In the genomic region with DNA sequence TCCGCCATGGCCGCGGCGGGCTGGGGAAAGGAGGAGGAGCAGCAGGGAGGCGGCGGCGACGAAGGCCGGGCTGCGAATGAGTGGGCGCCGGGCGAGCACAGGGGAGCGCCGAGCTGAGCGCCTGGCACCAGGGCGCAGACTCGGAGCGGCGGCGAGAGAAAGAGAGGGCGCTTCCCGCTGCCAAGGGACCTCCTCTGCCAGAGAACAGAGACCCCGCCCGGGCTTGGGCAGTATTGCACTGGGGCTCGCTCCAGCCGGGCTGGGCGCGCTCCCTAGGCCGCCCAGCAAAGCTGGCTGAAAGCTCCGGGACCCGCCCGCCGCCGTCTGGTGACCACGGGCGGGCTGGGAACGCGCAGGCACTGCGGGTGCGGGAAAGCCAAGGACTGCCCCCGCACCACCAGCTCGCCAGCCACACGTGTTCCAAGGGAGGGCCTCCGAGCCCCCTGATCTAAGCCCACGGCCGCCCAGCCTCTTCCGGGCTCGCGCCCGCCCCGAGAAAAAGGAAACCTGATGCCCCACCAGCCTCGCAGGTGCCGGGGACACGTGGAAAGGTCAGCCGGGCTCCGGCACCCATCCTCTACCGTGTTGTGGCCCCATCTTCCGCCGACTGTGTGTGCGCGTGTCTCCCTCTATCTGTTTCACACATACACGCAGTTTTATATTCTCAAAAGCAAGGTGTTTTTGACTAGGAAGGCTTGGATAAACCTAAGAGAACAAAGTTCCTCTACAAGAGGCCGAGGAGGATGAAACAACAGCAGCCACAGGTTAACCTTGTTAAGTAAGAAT, we compare ENCODE assay signal across 1 cellular context.
TF ChIP-seq lines count a peak whose summit lies in the region.

A gene (minus strand): TSS at position 140 of the 786 bp plus-strand sequence. CDS start 132 bp downstream, at position 8.

TF ChIP-seq in HepG2, 621 proteins besides CTCF, POLR2A, EP300 and RAD21 (continued from another document and continues in another):
- TF ChIP-seq MEF2D (CRISPR knock-in tag; IDR thresholded peaks at IDR 0.05), result peak; percentile 92
- no peak for TF ChIP-seq ZNF432 (CRISPR knock-in tag; IDR thresholded peaks at IDR 0.05; ENCODE audit: borderline replicate concordance)
- peak; percentile 91; the same call in 1 of the 2 replicates for TF ChIP-seq SALL2 (CRISPR knock-in tag; IDR thresholded peaks at IDR 0.05)
- TF ChIP-seq, protein P1, sequence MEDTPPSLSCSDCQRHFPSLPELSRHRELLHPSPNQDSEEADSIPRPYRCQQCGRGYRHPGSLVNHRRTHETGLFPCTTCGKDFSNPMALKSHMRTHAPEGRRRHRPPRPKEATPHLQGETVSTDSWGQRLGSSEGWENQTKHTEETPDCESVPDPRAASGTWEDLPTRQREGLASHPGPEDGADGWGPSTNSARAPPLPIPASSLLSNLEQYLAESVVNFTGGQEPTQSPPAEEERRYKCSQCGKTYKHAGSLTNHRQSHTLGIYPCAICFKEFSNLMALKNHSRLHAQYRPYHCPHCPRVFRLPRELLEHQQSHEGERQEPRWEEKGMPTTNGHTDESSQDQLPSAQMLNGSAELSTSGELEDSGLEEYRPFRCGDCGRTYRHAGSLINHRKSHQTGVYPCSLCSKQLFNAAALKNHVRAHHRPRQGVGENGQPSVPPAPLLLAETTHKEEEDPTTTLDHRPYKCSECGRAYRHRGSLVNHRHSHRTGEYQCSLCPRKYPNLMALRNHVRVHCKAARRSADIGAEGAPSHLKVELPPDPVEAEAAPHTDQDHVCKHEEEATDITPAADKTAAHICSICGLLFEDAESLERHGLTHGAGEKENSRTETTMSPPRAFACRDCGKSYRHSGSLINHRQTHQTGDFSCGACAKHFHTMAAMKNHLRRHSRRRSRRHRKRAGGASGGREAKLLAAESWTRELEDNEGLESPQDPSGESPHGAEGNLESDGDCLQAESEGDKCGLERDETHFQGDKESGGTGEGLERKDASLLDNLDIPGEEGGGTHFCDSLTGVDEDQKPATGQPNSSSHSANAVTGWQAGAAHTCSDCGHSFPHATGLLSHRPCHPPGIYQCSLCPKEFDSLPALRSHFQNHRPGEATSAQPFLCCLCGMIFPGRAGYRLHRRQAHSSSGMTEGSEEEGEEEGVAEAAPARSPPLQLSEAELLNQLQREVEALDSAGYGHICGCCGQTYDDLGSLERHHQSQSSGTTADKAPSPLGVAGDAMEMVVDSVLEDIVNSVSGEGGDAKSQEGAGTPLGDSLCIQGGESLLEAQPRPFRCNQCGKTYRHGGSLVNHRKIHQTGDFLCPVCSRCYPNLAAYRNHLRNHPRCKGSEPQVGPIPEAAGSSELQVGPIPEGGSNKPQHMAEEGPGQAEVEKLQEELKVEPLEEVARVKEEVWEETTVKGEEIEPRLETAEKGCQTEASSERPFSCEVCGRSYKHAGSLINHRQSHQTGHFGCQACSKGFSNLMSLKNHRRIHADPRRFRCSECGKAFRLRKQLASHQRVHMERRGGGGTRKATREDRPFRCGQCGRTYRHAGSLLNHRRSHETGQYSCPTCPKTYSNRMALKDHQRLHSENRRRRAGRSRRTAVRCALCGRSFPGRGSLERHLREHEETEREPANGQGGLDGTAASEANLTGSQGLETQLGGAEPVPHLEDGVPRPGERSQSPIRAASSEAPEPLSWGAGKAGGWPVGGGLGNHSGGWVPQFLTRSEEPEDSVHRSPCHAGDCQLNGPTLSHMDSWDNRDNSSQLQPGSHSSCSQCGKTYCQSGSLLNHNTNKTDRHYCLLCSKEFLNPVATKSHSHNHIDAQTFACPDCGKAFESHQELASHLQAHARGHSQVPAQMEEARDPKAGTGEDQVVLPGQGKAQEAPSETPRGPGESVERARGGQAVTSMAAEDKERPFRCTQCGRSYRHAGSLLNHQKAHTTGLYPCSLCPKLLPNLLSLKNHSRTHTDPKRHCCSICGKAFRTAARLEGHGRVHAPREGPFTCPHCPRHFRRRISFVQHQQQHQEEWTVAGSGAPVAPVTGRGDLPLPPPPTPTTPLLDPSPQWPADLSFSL (CRISPR knock-in tag; IDR thresholded peaks at IDR 0.05), result no peak
- TF ChIP-seq REXO4 (CRISPR knock-in tag; IDR thresholded peaks at IDR 0.05; ENCODE audit: borderline replicate concordance), result no peak
- TF ChIP-seq ZNF282 (IDR thresholded peaks at IDR 0.05; ENCODE audit: partially characterized antibody), result no peak
- TF ChIP-seq, protein P2, sequence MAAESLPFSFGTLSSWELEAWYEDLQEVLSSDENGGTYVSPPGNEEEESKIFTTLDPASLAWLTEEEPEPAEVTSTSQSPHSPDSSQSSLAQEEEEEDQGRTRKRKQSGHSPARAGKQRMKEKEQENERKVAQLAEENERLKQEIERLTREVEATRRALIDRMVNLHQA (CRISPR knock-in tag; IDR thresholded peaks at IDR 0.05), result no peak
- TF ChIP-seq, protein P3, sequence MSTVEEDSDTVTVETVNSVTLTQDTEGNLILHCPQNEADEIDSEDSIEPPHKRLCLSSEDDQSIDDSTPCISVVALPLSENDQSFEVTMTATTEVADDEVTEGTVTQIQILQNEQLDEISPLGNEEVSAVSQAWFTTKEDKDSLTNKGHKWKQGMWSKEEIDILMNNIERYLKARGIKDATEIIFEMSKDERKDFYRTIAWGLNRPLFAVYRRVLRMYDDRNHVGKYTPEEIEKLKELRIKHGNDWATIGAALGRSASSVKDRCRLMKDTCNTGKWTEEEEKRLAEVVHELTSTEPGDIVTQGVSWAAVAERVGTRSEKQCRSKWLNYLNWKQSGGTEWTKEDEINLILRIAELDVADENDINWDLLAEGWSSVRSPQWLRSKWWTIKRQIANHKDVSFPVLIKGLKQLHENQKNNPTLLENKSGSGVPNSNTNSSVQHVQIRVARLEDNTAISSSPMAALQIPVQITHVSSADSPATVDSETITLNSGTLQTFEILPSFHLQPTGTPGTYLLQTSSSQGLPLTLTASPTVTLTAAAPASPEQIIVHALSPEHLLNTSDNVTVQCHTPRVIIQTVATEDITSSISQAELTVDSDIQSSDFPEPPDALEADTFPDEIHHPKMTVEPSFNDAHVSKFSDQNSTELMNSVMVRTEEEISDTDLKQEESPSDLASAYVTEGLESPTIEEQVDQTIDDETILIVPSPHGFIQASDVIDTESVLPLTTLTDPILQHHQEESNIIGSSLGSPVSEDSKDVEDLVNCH (CRISPR knock-in tag; IDR thresholded peaks at IDR 0.05), result no peak
- peak; percentile 44; the same call in 1 of the 2 replicates for TF ChIP-seq MTF1 (CRISPR knock-in tag; IDR thresholded peaks at IDR 0.05)
- no peak for TF ChIP-seq ATM (IDR thresholded peaks at IDR 0.05; ENCODE audit: borderline replicate concordance)
- TF ChIP-seq TOPORS (CRISPR knock-in tag; IDR thresholded peaks at IDR 0.05), result peak; percentile 36; the same call in 1 of the 2 replicates
- TF ChIP-seq ZBTB38 (CRISPR knock-in tag; IDR thresholded peaks at IDR 0.05), result peak; percentile 48; the same call in 1 of the 2 replicates
- TF ChIP-seq POLR2AphosphoS5 (IDR thresholded peaks at IDR 0.05; ENCODE audit: low read depth, low read length), result peak; percentile 62
- peak; percentile 67; the same call in 1 of the 2 replicates for TF ChIP-seq HIVEP1 (CRISPR knock-in tag; IDR thresholded peaks at IDR 0.05)
- TF ChIP-seq NFYB (CRISPR knock-in tag; IDR thresholded peaks at IDR 0.05), result peak; percentile 26; the same call in 1 of the 2 replicates
- TF ChIP-seq, protein P4, sequence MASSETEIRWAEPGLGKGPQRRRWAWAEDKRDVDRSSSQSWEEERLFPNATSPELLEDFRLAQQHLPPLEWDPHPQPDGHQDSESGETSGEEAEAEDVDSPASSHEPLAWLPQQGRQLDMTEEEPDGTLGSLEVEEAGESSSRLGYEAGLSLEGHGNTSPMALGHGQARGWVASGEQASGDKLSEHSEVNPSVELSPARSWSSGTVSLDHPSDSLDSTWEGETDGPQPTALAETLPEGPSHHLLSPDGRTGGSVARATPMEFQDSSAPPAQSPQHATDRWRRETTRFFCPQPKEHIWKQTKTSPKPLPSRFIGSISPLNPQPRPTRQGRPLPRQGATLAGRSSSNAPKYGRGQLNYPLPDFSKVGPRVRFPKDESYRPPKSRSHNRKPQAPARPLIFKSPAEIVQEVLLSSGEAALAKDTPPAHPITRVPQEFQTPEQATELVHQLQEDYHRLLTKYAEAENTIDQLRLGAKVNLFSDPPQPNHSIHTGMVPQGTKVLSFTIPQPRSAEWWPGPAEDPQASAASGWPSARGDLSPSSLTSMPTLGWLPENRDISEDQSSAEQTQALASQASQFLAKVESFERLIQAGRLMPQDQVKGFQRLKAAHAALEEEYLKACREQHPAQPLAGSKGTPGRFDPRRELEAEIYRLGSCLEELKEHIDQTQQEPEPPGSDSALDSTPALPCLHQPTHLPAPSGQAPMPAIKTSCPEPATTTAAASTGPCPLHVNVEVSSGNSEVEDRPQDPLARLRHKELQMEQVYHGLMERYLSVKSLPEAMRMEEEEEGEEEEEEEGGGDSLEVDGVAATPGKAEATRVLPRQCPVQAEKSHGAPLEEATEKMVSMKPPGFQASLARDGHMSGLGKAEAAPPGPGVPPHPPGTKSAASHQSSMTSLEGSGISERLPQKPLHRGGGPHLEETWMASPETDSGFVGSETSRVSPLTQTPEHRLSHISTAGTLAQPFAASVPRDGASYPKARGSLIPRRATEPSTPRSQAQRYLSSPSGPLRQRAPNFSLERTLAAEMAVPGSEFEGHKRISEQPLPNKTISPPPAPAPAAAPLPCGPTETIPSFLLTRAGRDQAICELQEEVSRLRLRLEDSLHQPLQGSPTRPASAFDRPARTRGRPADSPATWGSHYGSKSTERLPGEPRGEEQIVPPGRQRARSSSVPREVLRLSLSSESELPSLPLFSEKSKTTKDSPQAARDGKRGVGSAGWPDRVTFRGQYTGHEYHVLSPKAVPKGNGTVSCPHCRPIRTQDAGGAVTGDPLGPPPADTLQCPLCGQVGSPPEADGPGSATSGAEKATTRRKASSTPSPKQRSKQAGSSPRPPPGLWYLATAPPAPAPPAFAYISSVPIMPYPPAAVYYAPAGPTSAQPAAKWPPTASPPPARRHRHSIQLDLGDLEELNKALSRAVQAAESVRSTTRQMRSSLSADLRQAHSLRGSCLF (CRISPR knock-in tag; IDR thresholded peaks at IDR 0.05; ENCODE audit: borderline replicate concordance), result peak; percentile 34; the same call in 1 of the 2 replicates
- TF ChIP-seq NR1H2 (CRISPR knock-in tag; IDR thresholded peaks at IDR 0.05; ENCODE audit: borderline replicate concordance, low read depth), result peak; percentile 63; the same call in 1 of the 2 replicates
- TF ChIP-seq SMYD3 (CRISPR knock-in tag; IDR thresholded peaks at IDR 0.05), result no peak; the same call in 1 of the 2 replicates
- TF ChIP-seq MEIS2 (CRISPR knock-in tag; IDR thresholded peaks at IDR 0.05), result peak; percentile 66; the same call in 1 of the 2 replicates
- no peak for TF ChIP-seq ZNF180 (CRISPR knock-in tag; IDR thresholded peaks at IDR 0.05; ENCODE audit: borderline replicate concordance, low read depth)
- TF ChIP-seq ZNF260 (CRISPR knock-in tag; IDR thresholded peaks at IDR 0.05; ENCODE audit: borderline replicate concordance, low read depth), result no peak
- TF ChIP-seq ZNF382 (CRISPR knock-in tag; IDR thresholded peaks at IDR 0.05; ENCODE audit: borderline replicate concordance), result no peak
- TF ChIP-seq CC2D1A (CRISPR knock-in tag; IDR thresholded peaks at IDR 0.05), result no peak
- TF ChIP-seq ZNF572 (CRISPR knock-in tag; IDR thresholded peaks at IDR 0.05), result no peak
- TF ChIP-seq, protein P5, sequence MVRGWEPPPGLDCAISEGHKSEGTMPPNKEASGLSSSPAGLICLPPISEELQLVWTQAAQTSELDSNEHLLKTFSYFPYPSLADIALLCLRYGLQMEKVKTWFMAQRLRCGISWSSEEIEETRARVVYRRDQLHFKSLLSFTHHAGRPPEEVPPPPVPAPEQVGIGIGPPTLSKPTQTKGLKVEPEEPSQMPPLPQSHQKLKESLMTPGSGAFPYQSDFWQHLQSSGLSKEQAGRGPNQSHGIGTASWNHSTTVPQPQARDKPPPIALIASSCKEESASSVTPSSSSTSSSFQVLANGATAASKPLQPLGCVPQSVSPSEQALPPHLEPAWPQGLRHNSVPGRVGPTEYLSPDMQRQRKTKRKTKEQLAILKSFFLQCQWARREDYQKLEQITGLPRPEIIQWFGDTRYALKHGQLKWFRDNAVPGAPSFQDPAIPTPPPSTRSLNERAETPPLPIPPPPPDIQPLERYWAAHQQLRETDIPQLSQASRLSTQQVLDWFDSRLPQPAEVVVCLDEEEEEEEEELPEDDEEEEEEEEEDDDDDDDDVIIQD (CRISPR knock-in tag; IDR thresholded peaks at IDR 0.05; ENCODE audit: low read depth), result peak; percentile 59
- no peak for TF ChIP-seq SMAD9 (CRISPR knock-in tag; IDR thresholded peaks at IDR 0.05)
- peak; percentile 79; the same call in 1 of the 2 replicates for TF ChIP-seq NR2C2 (CRISPR knock-in tag; IDR thresholded peaks at IDR 0.05; ENCODE audit: borderline replicate concordance)
- peak; percentile 30; the same call in 1 of the 2 replicates for TF ChIP-seq DPF2 (CRISPR knock-in tag; IDR thresholded peaks at IDR 0.05; ENCODE audit: borderline replicate concordance, low read depth)
- peak; percentile 79; the same call in 1 of the 2 replicates for TF ChIP-seq ZNF746 (CRISPR knock-in tag; IDR thresholded peaks at IDR 0.05)
- no peak for TF ChIP-seq ZNF160 (CRISPR knock-in tag; IDR thresholded peaks at IDR 0.05)
- no peak for TF ChIP-seq ZNF30 (CRISPR knock-in tag; IDR thresholded peaks at IDR 0.05)
- TF ChIP-seq ZNF737 (CRISPR knock-in tag; IDR thresholded peaks at IDR 0.05; ENCODE audit: borderline replicate concordance), result no peak
- TF ChIP-seq ZNF468 (CRISPR knock-in tag; IDR thresholded peaks at IDR 0.05), result no peak
- TF ChIP-seq, protein P6, sequence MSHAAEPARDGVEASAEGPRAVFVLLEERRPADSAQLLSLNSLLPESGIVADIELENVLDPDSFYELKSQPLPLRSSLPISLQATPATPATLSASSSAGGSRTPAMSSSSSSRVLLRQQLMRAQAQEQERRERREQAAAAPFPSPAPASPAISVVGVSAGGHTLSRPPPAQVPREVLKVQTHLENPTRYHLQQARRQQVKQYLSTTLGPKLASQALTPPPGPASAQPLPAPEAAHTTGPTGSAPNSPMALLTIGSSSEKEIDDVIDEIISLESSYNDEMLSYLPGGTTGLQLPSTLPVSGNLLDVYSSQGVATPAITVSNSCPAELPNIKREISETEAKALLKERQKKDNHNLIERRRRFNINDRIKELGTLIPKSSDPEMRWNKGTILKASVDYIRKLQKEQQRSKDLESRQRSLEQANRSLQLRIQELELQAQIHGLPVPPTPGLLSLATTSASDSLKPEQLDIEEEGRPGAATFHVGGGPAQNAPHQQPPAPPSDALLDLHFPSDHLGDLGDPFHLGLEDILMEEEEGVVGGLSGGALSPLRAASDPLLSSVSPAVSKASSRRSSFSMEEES (CRISPR knock-in tag; IDR thresholded peaks at IDR 0.05), result peak; percentile 71; the same call in 1 of the 2 replicates
- TF ChIP-seq, protein P7, sequence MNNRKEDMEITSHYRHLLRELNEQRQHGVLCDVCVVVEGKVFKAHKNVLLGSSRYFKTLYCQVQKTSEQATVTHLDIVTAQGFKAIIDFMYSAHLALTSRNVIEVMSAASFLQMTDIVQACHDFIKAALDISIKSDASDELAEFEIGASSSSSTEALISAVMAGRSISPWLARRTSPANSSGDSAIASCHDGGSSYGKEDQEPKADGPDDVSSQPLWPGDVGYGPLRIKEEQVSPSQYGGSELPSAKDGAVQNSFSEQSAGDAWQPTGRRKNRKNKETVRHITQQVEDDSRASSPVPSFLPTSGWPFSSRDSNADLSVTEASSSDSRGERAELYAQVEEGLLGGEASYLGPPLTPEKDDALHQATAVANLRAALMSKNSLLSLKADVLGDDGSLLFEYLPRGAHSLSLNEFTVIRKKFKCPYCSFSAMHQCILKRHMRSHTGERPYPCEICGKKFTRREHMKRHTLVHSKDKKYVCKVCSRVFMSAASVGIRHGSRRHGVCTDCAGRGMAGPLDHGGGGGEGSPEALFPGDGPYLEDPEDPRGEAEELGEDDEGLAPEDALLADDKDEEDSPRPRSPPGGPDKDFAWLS (CRISPR knock-in tag; IDR thresholded peaks at IDR 0.05; ENCODE audit: borderline replicate concordance), result no peak
- TF ChIP-seq ZNF251 (CRISPR knock-in tag; IDR thresholded peaks at IDR 0.05), result no peak
- no peak; the same call in 1 of the 2 replicates for TF ChIP-seq NFATC3 (CRISPR knock-in tag; IDR thresholded peaks at IDR 0.05)
- peak; percentile 73 for TF ChIP-seq PHF20 (CRISPR knock-in tag; IDR thresholded peaks at IDR 0.05)
- no peak for TF ChIP-seq ZNF333 (CRISPR knock-in tag; IDR thresholded peaks at IDR 0.05; ENCODE audit: borderline replicate concordance)
